In genomic region chr6:45502446-45502845, GRCh38 we compare ENCODE assay signal across 32 cellular contexts.
"Had no signal": no experiment of that assay in that cellular context is flagged by ENCODE, and none has a peak within 500 bp of the region (broad histone marks: within the 10 kb centered on the region; RNA-seq: fewer than 3 reads in every experiment).

No MANE protein-coding gene starts in this region.

- H3K27ac Mint-ChIP-seq: activated CD4-positive, alpha-beta T cell treated with anti-CD3 and anti-CD28 coated beads, Interleukin-2, amount 10 ng/mL, durations not matched to agents 7 days and 5 days; activated CD8-positive, alpha-beta T cell treated with anti-CD3 and anti-CD28 coated beads for 36 hours; activated naive CD4-positive, alpha-beta T cell treated with anti-CD3 and anti-CD28 coated beads, Interleukin-2, amount 10 ng/mL, durations not matched to agents 7 days and 5 days; activated naive CD8-positive, alpha-beta T cell treated with anti-CD3 and anti-CD28 coated beads, Interleukin-2, amount 10 ng/mL, durations not matched to agents 7 days and 5 days; activated T-helper 1 cell treated with anti-CD3 and anti-CD28 coated beads, Interleukin-12 subunit alpha, Interleukin-12 subunit beta, Interleukin-2, Interleukin-4 antibody, amounts not matched to agents 30 ng/mL and 10 ng/mL and 1 ng/mL, durations not matched to agents 14 hours and 24 hours and 36 hours; nephron progenitor cell; stimulated activated naive B cell treated with anti-CD40 and anti-IgM and Interleukin-4, amounts not matched to agents 10 μg/mL and 1 μg/mL and 100 μg/mL, for 72 hours; T-helper 1 cell treated with Interleukin-12 subunit alpha and Interleukin-12 subunit beta and Interleukin-4 antibody, amounts not matched to agents 30 μg/mL and 1 μg/mL, for 36 hours had no signal

- DNase-seq: activated CD4-positive, alpha-beta T cell treated with anti-CD3 and anti-CD28 coated beads for 1 hour; activated CD4-positive, alpha-beta T cell treated with anti-CD3 and anti-CD28 coated beads, Interleukin-2, amount 10 ng/mL, durations not matched to agents 7 days and 5 days; activated CD8-positive, alpha-beta T cell treated with anti-CD3 and anti-CD28 coated beads for 36 hours; activated gamma-delta T cell; activated naive CD4-positive, alpha-beta T cell treated with anti-CD3 and anti-CD28 coated beads, Interleukin-2, amount 10 ng/mL, durations not matched to agents 7 days and 5 days; activated naive CD8-positive, alpha-beta T cell treated with anti-CD3 and anti-CD28 coated beads, Interleukin-2, amount 10 ng/mL, durations not matched to agents 7 days and 5 days; brain microvascular endothelial cell; cortex of kidney; effector memory CD8-positive, alpha-beta T cell; glutamatergic neuron; left ventricle myocardium inferior; naive B cell; nephron progenitor cell; pancreas; retina; sigmoid colon; stimulated activated CD4-positive, alpha-beta T cell treated with anti-CD3 and anti-CD28 coated beads, Interleukin-1b, Interleukin-23, amount 100 ng/mL, for 48 hours; stimulated activated CD4-positive, alpha-beta T cell treated with anti-CD3 and anti-CD28 coated beads, Interleukin-4, amount 100 ng/mL, for 4 hours; stimulated activated CD8-positive, alpha-beta memory T cell treated with anti-CD3 and anti-CD28 coated beads, Interleukin-4, amount 100 ng/mL, for 48 hours; stimulated activated naive B cell treated with anti-CD40 and anti-IgM and Interleukin-4, amounts not matched to agents 10 μg/mL and 1 μg/mL and 100 μg/mL, for 72 hours; stomach; SW 1271; T1000; tibial artery had no signal

- H3K27ac ChIP-seq: brain microvascular endothelial cell, esophagus muscularis mucosa, left ventricle myocardium inferior, neutrophil, pancreas, prostate gland, sigmoid colon, stomach, suprapubic skin, tibial artery had no signal

- H3K4me3 ChIP-seq: esophagus muscularis mucosa, left ventricle myocardium inferior, lung, pancreas, prostate gland, sigmoid colon, smooth muscle cell, stomach, suprapubic skin, tibial artery had no signal

- H3K9me3 Mint-ChIP-seq: activated CD8-positive, alpha-beta T cell treated with anti-CD3 and anti-CD28 coated beads for 36 hours; activated naive CD4-positive, alpha-beta T cell treated with anti-CD3 and anti-CD28 coated beads, Interleukin-2, amount 10 ng/mL, durations not matched to agents 7 days and 5 days; activated T-helper 1 cell treated with anti-CD3 and anti-CD28 coated beads, Interleukin-12 subunit alpha, Interleukin-12 subunit beta, Interleukin-2, Interleukin-4 antibody, amounts not matched to agents 30 ng/mL and 10 ng/mL and 1 ng/mL, durations not matched to agents 14 hours and 24 hours and 36 hours; effector memory CD8-positive, alpha-beta T cell; nephron progenitor cell; stimulated activated naive B cell treated with anti-CD40 and anti-IgM and Interleukin-4, amounts not matched to agents 10 μg/mL and 1 μg/mL and 100 μg/mL, for 72 hours; T-helper 1 cell treated with Interleukin-12 subunit alpha and Interleukin-12 subunit beta and Interleukin-4 antibody, amounts not matched to agents 30 μg/mL and 1 μg/mL, for 36 hours had no signal

- H3K9me3 ChIP-seq: esophagus muscularis mucosa, left ventricle myocardium inferior, neutrophil, pancreas, prostate gland, sigmoid colon, stomach, suprapubic skin, tibial artery had no signal

- H3K4me3 Mint-ChIP-seq: activated CD4-positive, alpha-beta T cell treated with anti-CD3 and anti-CD28 coated beads, Interleukin-2, amount 10 ng/mL, durations not matched to agents 7 days and 5 days; activated CD8-positive, alpha-beta T cell treated with anti-CD3 and anti-CD28 coated beads for 36 hours; activated naive CD4-positive, alpha-beta T cell treated with anti-CD3 and anti-CD28 coated beads, Interleukin-2, amount 10 ng/mL, durations not matched to agents 7 days and 5 days; activated naive CD8-positive, alpha-beta T cell treated with anti-CD3 and anti-CD28 coated beads, Interleukin-2, amount 10 ng/mL, durations not matched to agents 7 days and 5 days; activated T-helper 1 cell treated with anti-CD3 and anti-CD28 coated beads, Interleukin-12 subunit alpha, Interleukin-12 subunit beta, Interleukin-2, Interleukin-4 antibody, amounts not matched to agents 30 ng/mL and 10 ng/mL and 1 ng/mL, durations not matched to agents 14 hours and 24 hours and 36 hours; effector memory CD8-positive, alpha-beta T cell; naive B cell; nephron progenitor cell; stimulated activated naive B cell treated with anti-CD40 and anti-IgM and Interleukin-4, amounts not matched to agents 10 μg/mL and 1 μg/mL and 100 μg/mL, for 72 hours; T-helper 1 cell treated with Interleukin-12 subunit alpha and Interleukin-12 subunit beta and Interleukin-4 antibody, amounts not matched to agents 30 μg/mL and 1 μg/mL, for 36 hours had no signal

- H3K36me3 Mint-ChIP-seq: naive B cell; stimulated activated naive B cell treated with anti-CD40 and anti-IgM and Interleukin-4, amounts not matched to agents 10 μg/mL and 1 μg/mL and 100 μg/mL, for 72 hours had no signal

- H3K4me1 Mint-ChIP-seq: stimulated activated naive B cell treated with anti-CD40 and anti-IgM and Interleukin-4, amounts not matched to agents 10 μg/mL and 1 μg/mL and 100 μg/mL, for 72 hours had no signal

- H3K27me3 ChIP-seq: brain microvascular endothelial cell, esophagus muscularis mucosa, neutrophil, pancreas, sigmoid colon, stomach, suprapubic skin, tibial artery had no signal

- H3K36me3 ChIP-seq: esophagus muscularis mucosa, left ventricle myocardium inferior, neutrophil, pancreas, prostate gland, sigmoid colon, stomach, suprapubic skin, tibial artery had no signal

- H3K4me2 ChIP-seq: smooth muscle cell had no signal

- H3K4me1 ChIP-seq: pancreas, prostate gland, tibial artery had no signal

- H3K27me3 Mint-ChIP-seq: activated CD4-positive, alpha-beta T cell treated with anti-CD3 and anti-CD28 coated beads, Interleukin-2, amount 10 ng/mL, durations not matched to agents 7 days and 5 days; activated CD8-positive, alpha-beta T cell treated with anti-CD3 and anti-CD28 coated beads for 36 hours; activated naive CD8-positive, alpha-beta T cell treated with anti-CD3 and anti-CD28 coated beads, Interleukin-2, amount 10 ng/mL, durations not matched to agents 7 days and 5 days; effector memory CD8-positive, alpha-beta T cell; naive B cell; stimulated activated naive B cell treated with anti-CD40 and anti-IgM and Interleukin-4, amounts not matched to agents 10 μg/mL and 1 μg/mL and 100 μg/mL, for 72 hours had no signal
